22 cellular contexts compared by ENCODE assay signal in the genomic region with DNA sequence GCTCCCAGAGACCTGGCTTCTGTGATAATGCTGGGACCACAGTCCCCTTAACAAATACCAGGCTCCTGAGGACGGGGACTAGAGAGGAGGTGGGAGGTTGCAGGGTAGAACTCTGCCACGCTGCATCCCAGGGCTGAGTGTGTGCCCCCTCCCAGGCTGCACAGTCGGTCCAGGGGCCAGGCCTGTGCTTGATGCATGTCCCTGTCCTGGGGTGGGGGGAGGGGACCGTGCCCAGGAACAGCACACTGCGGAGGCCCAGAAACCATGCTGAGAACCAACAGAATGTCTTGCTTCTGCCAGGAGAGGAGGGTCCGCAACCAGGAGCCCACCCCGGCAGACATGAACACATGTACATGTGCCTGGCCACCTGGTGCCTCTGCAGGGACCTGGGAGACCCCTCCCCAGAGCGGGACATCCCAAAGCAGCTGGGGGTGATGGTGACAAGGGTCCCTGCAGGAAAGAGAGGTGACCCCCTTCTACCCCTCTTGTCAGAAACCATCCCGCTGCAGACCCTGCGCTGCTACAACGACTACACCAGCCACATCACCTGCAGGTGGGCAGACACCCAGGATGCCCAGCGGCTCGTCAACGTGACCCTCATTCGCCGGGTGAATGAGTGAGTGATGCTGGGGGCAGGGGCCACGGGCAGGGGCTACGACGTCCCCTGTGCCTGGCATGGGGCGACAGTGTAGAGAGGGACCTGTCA. TPM values are rescaled to one million over a fixed set of nuclear protein-coding genes. Genes with fewer than 3 reads are reported as not detected.
"Had no signal": no experiment of that assay in that cellular context is flagged by ENCODE, and none has a peak within 500 bp of the region (broad histone marks: within the 10 kb centered on the region; RNA-seq: fewer than 3 reads in every experiment).

No MANE protein-coding gene starts in this region.

- ATAC-seq: activated T-cell treated with anti-CD3 and anti-CD28 coated beads, Interleukin-2, amount 50 U/mL, for 72 hours; left colon; psoas muscle had no signal

- H3K4me3 ChIP-seq: lung, ovary, psoas muscle, skin epidermis, thyroid gland, uterus had no signal

- H3K36me3 ChIP-seq: brain microvascular endothelial cell, ovary, thyroid gland, uterus had no signal

- H3K9me3 ChIP-seq: ovary, thyroid gland, uterus had no signal

- H3K4me1 ChIP-seq: psoas muscle, thyroid gland, uterus had no signal

- H3K27me3 ChIP-seq: ovary, thyroid gland, uterus had no signal

- DNase-seq: activated CD4-positive, CD25-positive, alpha-beta regulatory T cell treated with anti-CD3 and anti-CD28 coated beads, Interleukin-2, amount 50 U/mL, for 72 hours; activated effector memory CD4-positive, alpha-beta T cell treated with anti-CD3 and anti-CD28 coated beads, Interleukin-2, amount 50 U/mL, for 16 hours; activated naive CD4-positive, alpha-beta T cell treated with anti-CD3 and anti-CD28 coated beads, Interleukin-2, amount 50 U/mL, for 16 hours; activated T-cell treated with anti-CD3 and anti-CD28 coated beads, Interleukin-2, amount 50 U/mL, for 72 hours; aorta; brain microvascular endothelial cell; central memory CD4-positive, alpha-beta T cell; foreskin melanocyte; glutamatergic neuron; hippocampal formation; left colon; ovary; psoas muscle; stimulated activated CD4-positive, alpha-beta T cell treated with anti-CD3 and anti-CD28 coated beads, Interleukin-4, amount 100 ng/mL, for 4 hours; stimulated activated naive CD4-positive, alpha-beta T cell treated with Interleukin-2 at 50 U/mL for 16 hours; T-helper 2 cell; thyroid gland; uterus had no signal

- H3K4me3 Mint-ChIP-seq: activated T-cell treated with anti-CD3 and anti-CD28 coated beads, Interleukin-2, amount 50 U/mL, for 72 hours had no signal

- H3K27ac ChIP-seq: brain microvascular endothelial cell, ovary, psoas muscle, thyroid gland, uterus, VCaP had no signal

- H3K27ac Mint-ChIP-seq: activated T-cell treated with anti-CD3 and anti-CD28 coated beads, Interleukin-2, amount 50 U/mL, for 72 hours had no signal

RNA-seq across cellular contexts. Expression of a gene that starts 9.5 kb away (rescaled TPM):
- polyA plus RNA-seq: neural cell had no signal
